In the genomic region with DNA sequence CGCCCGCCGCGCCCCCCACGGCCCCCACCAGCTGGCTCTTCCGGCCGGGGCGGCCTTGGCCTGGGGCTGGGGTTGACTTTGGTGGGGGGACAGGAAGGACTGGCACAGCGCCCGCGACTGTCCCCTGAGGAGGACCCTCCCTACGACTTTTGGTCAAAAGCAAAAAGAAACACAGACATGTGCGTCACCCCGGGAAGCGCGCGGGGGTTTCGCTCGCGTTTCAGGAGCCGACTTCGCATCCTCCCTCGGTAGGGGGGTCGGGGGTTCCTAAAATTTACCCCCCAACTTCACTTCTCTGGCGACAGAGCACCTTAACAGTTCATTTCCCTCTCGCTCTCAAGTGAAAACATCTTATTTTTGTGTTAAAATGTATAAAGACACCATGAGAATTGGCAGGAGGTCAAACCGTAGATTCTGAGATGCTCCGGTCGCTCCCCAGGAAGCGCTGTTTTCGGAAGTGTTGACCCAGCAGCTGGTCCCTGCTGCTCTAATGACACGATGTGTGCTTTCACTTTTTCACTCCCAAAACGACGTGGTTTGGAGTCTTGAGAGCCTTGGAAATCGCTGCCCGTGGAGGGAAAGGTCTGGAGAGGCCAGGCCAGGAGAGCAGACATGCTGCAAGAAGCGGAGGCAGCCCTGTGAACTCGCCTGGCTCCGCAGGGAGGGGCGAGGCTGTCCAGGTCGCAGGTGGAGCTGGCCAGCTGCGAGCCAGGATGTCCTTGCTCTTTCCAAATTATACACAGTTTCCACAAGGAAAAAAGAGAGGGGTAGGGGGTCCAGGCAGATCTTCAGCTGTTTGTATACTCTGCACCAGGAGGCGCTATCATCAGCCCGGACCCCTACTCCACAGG, we compare ENCODE assay signal across 1 cellular context.
TF ChIP-seq lines count a peak whose summit lies in the region.

No MANE protein-coding gene starts in this region.

TF ChIP-seq in K562, 482 proteins besides CTCF, POLR2A, EP300 and RAD21 (continued from another document):
- TF ChIP-seq ATF7 (IDR thresholded peaks at IDR 0.05) (no peak), ZNF184 (CRISPR knock-in tag; IDR thresholded peaks at IDR 0.05) (no peak), CCNT2 (IDR thresholded peaks at IDR 0.05; ENCODE audit: borderline replicate concordance, extremely low read depth, insufficient read length, low read depth, low read length) (no peak)
